Comparison of ENCODE assay signal across 14 cellular contexts in genomic region chr3:197854596-197855343, GRCh38.
DNase-seq lines count a peak whose midpoint lies in the region; TF ChIP-seq lines count a peak whose summit lies in the region.
"Had no signal": no experiment of that assay in that cellular context is flagged by ENCODE, and none has a peak within 500 bp of the region (broad histone marks: within the 10 kb centered on the region; RNA-seq: fewer than 3 reads in every experiment).

No MANE protein-coding gene starts in this region.

- TF ChIP-seq CTCF in A673 (conservative IDR thresholded peaks at IDR 0.05; ENCODE audit: low read depth, low read length) (no peak), HFFc6 (IDR thresholded peaks at IDR 0.05) (no peak)

- H3K4me3 ChIP-seq in A673 (ENCODE audit: low read depth, low read length, poor library complexity, severe bottlenecking) (no peak overlapping the region), iPS-18a (ENCODE audit: low read length) (peak overlapping the region; percentile 10), Karpas-422 (ENCODE audit: low read length) (no peak overlapping the region)
- H3K4me3 ChIP-seq: BLaER1 treated with 17β-estradiol and CSF1 and Interleukin-3, amounts not matched to agents 10 nM and 100 nM had no signal

- DNase-seq in A673 (ENCODE audit: low spot score) (peak; percentile 96), HFFc6 (peak; percentile 94), brain pericyte (ENCODE audit: low read depth, low spot score) (peak; percentile 80), NCI-H1417 (lab: John Stamatoyannopoulos, UW) (no peak), Karpas-422 (no peak), immature natural killer cell (no peak)
- DNase-seq in stimulated activated CD4-positive, alpha-beta T cell treated with anti-CD3 and anti-CD28 coated beads, Interleukin-4, amount 100 ng/mL, for 24 hours: no peak
- DNase-seq: activated CD4-positive, CD25-positive, alpha-beta regulatory T cell; activated naive CD8-positive, alpha-beta T cell treated with anti-CD3 and anti-CD28 coated beads, Interleukin-2, amount 10 ng/mL, durations not matched to agents 7 days and 5 days; NK-92 treated with Interleukin-12 subunit alpha and Interleukin-12 subunit beta, amount 100 ng/mL, for 24 hours had no signal

- no peaks in the 10 kb centered on the region for H3K9me2 ChIP-seq in Karpas-422 (replicated peaks; ENCODE audit: insufficient read depth, low read length)

- intact Hi-C loops in A673 (cut with micrococcal nuclease; ENCODE audit: unreplicated experiment): no loop called here

- peak overlapping the region; percentile 96 for H3K27ac ChIP-seq in A673 (ENCODE audit: low read depth, low read length, poor library complexity, severe bottlenecking)
- peak overlapping the region; percentile 81 for H3K27ac ChIP-seq in iPS-18a (ENCODE audit: low read length)
- no peak overlapping the region for H3K27ac ChIP-seq in Karpas-422 (ENCODE audit: low read length)
- H3K27ac ChIP-seq: BLaER1 treated with 17β-estradiol and CSF1 and Interleukin-3, amounts not matched to agents 10 nM and 100 nM; KMS-11 had no signal

- no peaks in the 10 kb centered on the region for H4K20me1 ChIP-seq in Karpas-422 (ENCODE audit: insufficient read depth, low read depth, low read length)
- H4K20me1 ChIP-seq: BLaER1 treated with 17β-estradiol and CSF1 and Interleukin-3, amounts not matched to agents 10 nM and 100 nM had no signal

- H3K4me1 ChIP-seq in A673 (ENCODE audit: insufficient read depth, low read length, poor library complexity, severe bottlenecking) (peaks cover 59% of the 10 kb centered on the region), iPS-18a (ENCODE audit: control insufficient read depth, low read depth, low read length) (peaks cover 54% of the 10 kb centered on the region), Karpas-422 (ENCODE audit: low read length) (0 out of 2 replicates have a peak, but pooled peaks cover under 1% of the 10 kb centered on the region)
- H3K4me1 ChIP-seq: BLaER1 treated with 17β-estradiol and CSF1 and Interleukin-3, amounts not matched to agents 10 nM and 100 nM had no signal

- H3K4me3 Mint-ChIP-seq in HFFc6 (peak overlapping the region; percentile 56), immature natural killer cell (no peak overlapping the region)
- H3K4me3 Mint-ChIP-seq: activated naive CD8-positive, alpha-beta T cell treated with anti-CD3 and anti-CD28 coated beads, Interleukin-2, amount 10 ng/mL, durations not matched to agents 7 days and 5 days; stimulated activated effector memory CD8-positive, alpha-beta T cell treated with anti-CD3 and anti-CD28 coated beads, Interleukin-12 subunit alpha, Interleukin-12 subunit beta, amount 100 ng/mL, for 72 hours had no signal

- H3K9me3 ChIP-seq in A673 (ENCODE audit: low read depth, low read length, poor library complexity, severe bottlenecking) (no peaks in the 10 kb centered on the region), iPS-18a (ENCODE audit: control insufficient read depth, low read depth, low read length) (no peaks in the 10 kb centered on the region), Karpas-422 (ENCODE audit: low read length) (no peaks in the 10 kb centered on the region)

- H3K9me3 Mint-ChIP-seq in HFFc6: no peaks in the 10 kb centered on the region
- no peaks in the 10 kb centered on the region for H3K9me3 Mint-ChIP-seq in immature natural killer cell
- H3K9me3 Mint-ChIP-seq: activated naive CD8-positive, alpha-beta T cell treated with anti-CD3 and anti-CD28 coated beads, Interleukin-2, amount 10 ng/mL, durations not matched to agents 7 days and 5 days; stimulated activated effector memory CD8-positive, alpha-beta T cell treated with anti-CD3 and anti-CD28 coated beads, Interleukin-12 subunit alpha, Interleukin-12 subunit beta, amount 100 ng/mL, for 72 hours had no signal

- H3K27me3 Mint-ChIP-seq in HFFc6 (ENCODE audit: insufficient read depth) (no peaks in the 10 kb centered on the region), immature natural killer cell (ENCODE audit: low read depth in 3 of 3) (peaks cover 0 to 2% (median 0%) of the 10 kb centered on the region in 3 donors)
- H3K27me3 Mint-ChIP-seq: activated naive CD8-positive, alpha-beta T cell treated with anti-CD3 and anti-CD28 coated beads, Interleukin-2, amount 10 ng/mL, durations not matched to agents 7 days and 5 days had no signal

- H2AFZ ChIP-seq in Karpas-422 (ENCODE audit: low read length): no peak overlapping the region

- no peaks in the 10 kb centered on the region; the same call in none of the 2 replicates for H3K79me2 ChIP-seq in Karpas-422 (ENCODE audit: low read length)

- no peak overlapping the region for H3K4me2 ChIP-seq in Karpas-422 (ENCODE audit: low read depth, low read length, poor library complexity, severe bottlenecking)
- H3K4me2 ChIP-seq: BLaER1 treated with 17β-estradiol and CSF1 and Interleukin-3, amounts not matched to agents 10 nM and 100 nM; KMS-11 had no signal

- peak overlapping the region; percentile 85 for H3K27ac Mint-ChIP-seq in HFFc6
- no peak overlapping the region for H3K27ac Mint-ChIP-seq in immature natural killer cell
- H3K27ac Mint-ChIP-seq: activated naive CD8-positive, alpha-beta T cell treated with anti-CD3 and anti-CD28 coated beads, Interleukin-2, amount 10 ng/mL, durations not matched to agents 7 days and 5 days; stimulated activated effector memory CD8-positive, alpha-beta T cell treated with anti-CD3 and anti-CD28 coated beads, Interleukin-12 subunit alpha, Interleukin-12 subunit beta, amount 100 ng/mL, for 72 hours had no signal

- peak overlapping the region; percentile 65 for H3K9ac ChIP-seq in iPS-18a (ENCODE audit: low read length)
- H3K9ac ChIP-seq in Karpas-422 (ENCODE audit: low read length): no peak overlapping the region
- H3K9ac ChIP-seq: BLaER1 treated with 17β-estradiol and CSF1 and Interleukin-3, amounts not matched to agents 10 nM and 100 nM; KMS-11 had no signal

- no peaks in the 10 kb centered on the region for H3K27me3 ChIP-seq in A673 (replicated peaks; ENCODE audit: insufficient read depth, low read depth, low read length, poor library complexity)
- no peaks in the 10 kb centered on the region for H3K27me3 ChIP-seq in iPS-18a (ENCODE audit: control insufficient read depth, insufficient read depth, low read length)
- H3K27me3 ChIP-seq in Karpas-422 (ENCODE audit: low read length): no peaks in the 10 kb centered on the region
- H3K27me3 ChIP-seq: BLaER1 treated with 17β-estradiol and CSF1 and Interleukin-3, amounts not matched to agents 10 nM and 100 nM had no signal

- CTCF ChIA-PET in A673 (lab: Charles Lee): no interaction called here

- peaks cover 36% of the 10 kb centered on the region for H3K4me1 Mint-ChIP-seq in HFFc6 (ENCODE audit: low read depth)
- peaks cover 0 to 1% of the 10 kb centered on the region in 2 donors for H3K4me1 Mint-ChIP-seq in immature natural killer cell
- H3K4me1 Mint-ChIP-seq: activated naive CD8-positive, alpha-beta T cell treated with anti-CD3 and anti-CD28 coated beads, Interleukin-2, amount 10 ng/mL, durations not matched to agents 7 days and 5 days had no signal

- no TSS peak for BruUV-seq in A673 (replicated peaks; lab: Mats Ljungman, UMichigan)

- H3K36me3 ChIP-seq in A673 (ENCODE audit: insufficient read depth, low read length, poor library complexity, severe bottlenecking): peaks cover 47% of the 10 kb centered on the region
- peaks cover 4% of the 10 kb centered on the region for H3K36me3 ChIP-seq in iPS-18a (ENCODE audit: control insufficient read depth, low read depth, low read length)
- H3K36me3 ChIP-seq in Karpas-422 (ENCODE audit: insufficient read depth, low read length): peaks cover 68% of the 10 kb centered on the region

- H3K36me3 Mint-ChIP-seq in HFFc6 (ENCODE audit: low read depth) (peaks cover 54% of the 10 kb centered on the region), immature natural killer cell (peaks cover 21 to 49% (median 38%) of the 10 kb centered on the region in 3 donors)

- POLR2A ChIA-PET in A673 (lab: Charles Lee; ENCODE audit: low non-redundant PET): no interaction called here

Comparison
In these comparisons a context has a peak if more than half of its experiments do, and no peak if none do; other contexts are left out.
1. DNase-seq: peak in A673 (single experiment), HFFc6 (single experiment) and brain pericyte (single experiment); none in NCI-H1417 (0 of 3), Karpas-422 (single experiment), stimulated activated CD4-positive, alpha-beta T cell treated with anti-CD3 and anti-CD28 coated beads, Interleukin-4, amount 100 ng/mL, for 24 hours (single experiment) and immature natural killer cell (0 of 3).